In the genomic region with DNA sequence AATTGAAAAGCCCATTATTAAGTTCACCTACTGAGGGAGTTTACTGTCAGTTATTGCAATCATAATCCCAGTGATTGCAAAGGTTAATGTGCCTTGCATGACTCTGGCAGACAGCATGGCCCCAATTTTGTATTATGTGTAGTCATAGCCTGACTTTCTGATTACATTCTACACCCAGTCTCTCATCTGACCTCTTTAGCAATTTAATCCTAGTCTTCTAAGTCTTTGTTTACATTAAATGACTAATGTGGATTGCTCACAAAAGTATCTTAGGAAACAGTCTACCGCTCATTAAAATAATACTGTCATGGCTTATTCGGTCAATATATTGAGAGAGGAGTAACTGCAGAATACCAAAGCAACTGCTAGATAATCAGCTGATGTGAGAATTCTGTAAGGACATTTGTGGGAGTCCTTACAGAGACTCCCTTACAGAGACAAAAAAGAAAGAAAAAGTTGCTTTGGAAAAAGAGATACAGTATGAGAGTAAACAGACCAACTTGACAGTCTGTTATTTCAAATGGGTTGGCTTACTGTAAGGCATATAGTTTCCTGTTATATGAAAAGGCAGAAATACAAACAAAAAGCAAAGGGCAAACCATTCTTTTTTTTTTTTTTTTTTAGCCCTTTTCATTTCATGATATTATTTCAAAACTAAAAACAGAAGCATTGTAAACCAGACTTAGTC, we compare ENCODE assay signal across 10 cellular contexts. TPM values are rescaled to one million over a fixed set of nuclear protein-coding genes. Genes with fewer than 3 reads are reported as not detected.
DNase-seq lines count a peak whose midpoint lies in the region; ATAC-seq and TF ChIP-seq lines count a peak whose summit lies in the region.
"Had no signal": no experiment of that assay in that cellular context is flagged by ENCODE, and none has a peak within 500 bp of the region (broad histone marks: within the 10 kb centered on the region; RNA-seq: fewer than 3 reads in every experiment).

No MANE protein-coding gene starts in this region.

- no peaks in the 10 kb centered on the region for H3K9me3 Mint-ChIP-seq in mesothelial cell of epicardium
- H3K9me3 Mint-ChIP-seq: naive B cell had no signal

- peak overlapping the region; percentile 19 for H3K27ac Mint-ChIP-seq in mesothelial cell of epicardium

- no peak for ATAC-seq in HG03045 (IDR thresholded peaks at IDR 0.05; ENCODE audit: unreplicated experiment)
- ATAC-seq in HG03280 (IDR thresholded peaks at IDR 0.05; ENCODE audit: unreplicated experiment) = no peak

- H3K4me3 Mint-ChIP-seq in mesothelial cell of epicardium = no peak overlapping the region
- H3K4me3 Mint-ChIP-seq: naive B cell had no signal

- DNase-seq in DMS153 (lab: John Stamatoyannopoulos, UW) (peak; percentile 31), LHCN-M2 (ENCODE audit: low read depth) (peak; percentile 77), cardiac fibroblast (ENCODE audit: low read depth in 2 of 2) (peak; percentile 43 to 90), mesothelial cell of epicardium (ENCODE audit: low spot score in 2 of 2, unreplicated experiment in 2 of 2) (no peak), NCI-H526 treated with DMSO at 0.1 percent for 48 hours (lab: John Stamatoyannopoulos, UW) (no peak), COLO829 (ENCODE audit: low spot score) (no peak)
- DNase-seq: GOT3, naive B cell had no signal

- peaks cover 12% of the 10 kb centered on the region for H3K4me1 Mint-ChIP-seq in mesothelial cell of epicardium

- H3K36me3 Mint-ChIP-seq in mesothelial cell of epicardium = peaks cover 12% of the 10 kb centered on the region

- no peak overlapping the region for H3K4me3 ChIP-seq in cardiac fibroblast (replicated peaks in 1 of 2; ENCODE audit: low read depth in 2 of 2, low read length in 2 of 2)

- TF ChIP-seq CTCF in cardiac fibroblast (IDR thresholded peaks at IDR 0.05; ENCODE audit: low read depth, low read length) (no peak), mesothelial cell of epicardium (IDR thresholded peaks at IDR 0.05; ENCODE audit: unreplicated experiment) (no peak)

- no peaks in the 10 kb centered on the region for H3K27me3 Mint-ChIP-seq in mesothelial cell of epicardium (ENCODE audit: low read depth)
- H3K27me3 Mint-ChIP-seq: naive B cell had no signal

RNA-seq across cellular contexts. Expression of a gene that starts 42.8 kb away (rescaled TPM):
- total RNA-seq in LHCN-M2 (2014; rRNA removed) = 18.8 and 30.1 TPM in 2 replicates
- polyA plus RNA-seq in LHCN-M2 (2012) = 19.9 TPM
- 58.7 to 65.2 TPM (median 60.6 TPM) in 3 replicates for total RNA-seq in mesothelial cell of epicardium

Comparison
In these comparisons a context has a peak if more than half of its experiments do, and no peak if none do; other contexts are left out.
1. DNase-seq: peak in DMS153 (single experiment), LHCN-M2 (single experiment) and cardiac fibroblast (2 of 2); none in mesothelial cell of epicardium (0 of 2), NCI-H526 treated with DMSO at 0.1 percent for 48 hours (single experiment) and COLO829 (single experiment).